ENCODE assay signal across 7 cellular contexts in genomic region chr14:83023369-83023768, GRCh38.
"Had no signal": no experiment of that assay in that cellular context is flagged by ENCODE, and none has a peak within 500 bp of the region (broad histone marks: within the 10 kb centered on the region; RNA-seq: fewer than 3 reads in every experiment).

No MANE protein-coding gene starts in this region.

- H3K9ac ChIP-seq: KMS-11 had no signal

- ATAC-seq: K562 had no signal

- H3K4me3 ChIP-seq: K562 had no signal

- H3K27ac ChIP-seq: HL-60, KMS-11 had no signal

- DNase-seq: IMR-90, KBM-7, KG1 had no signal

- H3K4me2 ChIP-seq: KMS-11 had no signal

- FAIRE-seq: HTR-8/SVneo, K562 had no signal
